Comparison of ENCODE assay signal across 9 cellular contexts in genomic region chr7:100472854-100473499, GRCh38. TPM values are rescaled to one million over a fixed set of nuclear protein-coding genes. Genes with fewer than 3 reads are reported as not detected.
DNase-seq lines count a peak whose midpoint lies in the region; ATAC-seq and TF ChIP-seq lines count a peak whose summit lies in the region.
"Had no signal": no experiment of that assay in that cellular context is flagged by ENCODE, and none has a peak within 500 bp of the region (broad histone marks: within the 10 kb centered on the region; RNA-seq: fewer than 3 reads in every experiment).

No MANE protein-coding gene starts in this region.

- peak overlapping the region; percentile 3 for H3K9ac ChIP-seq in mammary epithelial cell (ENCODE audit: insufficient read depth, low read length)

- H2AFZ ChIP-seq in ACC112 (ENCODE audit: low read length, unreplicated experiment), result no peak overlapping the region
- H2AFZ ChIP-seq in mammary epithelial cell (ENCODE audit: low read depth, low read length), result peak overlapping the region; percentile 66

- WGBS in mammary epithelial cell (ENCODE audit: low coverage, missing lambda C conversion rate), result 43% methylated on average over 6 of the region's 14 CpGs
- 75 to 86% methylated on average over 8 to 12 of the region's 14 CpGs for WGBS in mesodermal cell (ENCODE audit: insufficient coverage in 2 of 2), 2 experiments

- POLR2A ChIA-PET in HEK293 (lab: Yijun Ruan, JAX), result interaction anchor here (1.0 to 2.0 kb wide), 2 partner anchors 86 to 113 kb away, joined by 4 read pairs; partner anchors contain the start of genes FBXO24 and LRCH4

- dilution Hi-C loops in mammary epithelial cell (cut with HindIII; ENCODE audit: low sequenced_read_pairs), result no loop called here

- BruUV-seq in mammary epithelial cell (replicated peaks; lab: Mats Ljungman, UMichigan), result no TSS peak

- peak; percentile 26 for DNase-seq in mammary epithelial cell
- no peak for DNase-seq in NCI-H1930 (lab: John Stamatoyannopoulos, UW)
- no peak for DNase-seq in HuH-7.5 (ENCODE audit: low spot score)

- in situ Hi-C loops in mammary epithelial cell (cut with MboI; ENCODE audit: low sequenced_read_pairs in 2 of 2), result loop anchor here (5.0 to 25.0 kb wide), 5 partner anchors 82 to 389 kb away; partner anchors contain the start of genes FBXO24 (in 1 of the 2), LRCH4 (in 1 of the 2), SLC12A9 (in 1 of the 2) and TRIP6 (in 1 of the 2)

- H3K36me3 ChIP-seq in ACC112 (ENCODE audit: insufficient read depth, low read length) (no peaks in the 10 kb centered on the region; the same call in 1 of the 2 replicates), HEK293 (ENCODE audit: control insufficient read depth in 2 of 2, insufficient read depth in 1 of 2, low read length in 2 of 2) (peaks cover 7 to 28% of the 10 kb centered on the region in 2 experiments; a peak in 2 of 3 replicates), mammary epithelial cell (ENCODE audit: insufficient read depth, low read length) (peaks cover 8% of the 10 kb centered on the region), mesodermal cell (ENCODE audit: control insufficient read depth, insufficient read depth, low read length) (peaks cover 44% of the 10 kb centered on the region)

- CTCF ChIA-PET in HEK293 (lab: Yijun Ruan, JAX) (interaction anchor here (0.6 to 2.3 kb wide), 3 partner anchors 86 to 380 kb away, joined by 3 to 20 read pairs (median 3); partner anchors contain the start of gene SLC12A9), mammary epithelial cell (lab: Charles Lee; ENCODE audit: low non-redundant PET) (no interaction called here)

- H3K27ac ChIP-seq in ACC112 (ENCODE audit: low read depth, low read length), result peak overlapping the region; percentile 60
- H3K27ac ChIP-seq in HEK293 (ENCODE audit: extremely low read depth, low read depth, low read length), result 0 out of 2 replicates have a peak overlapping the region, but pooled peaks have one; percentile 9
- H3K27ac ChIP-seq in mammary epithelial cell (ENCODE audit: insufficient read depth, low read depth, low read length), result no peak overlapping the region
- H3K27ac ChIP-seq in mesodermal cell (ENCODE audit: low read depth, low read length, severe bottlenecking), result peak overlapping the region; percentile 33

- H3K4me1 ChIP-seq in ACC112 (ENCODE audit: control insufficient read depth, insufficient read depth, low read length, unreplicated experiment), result peaks cover 35% of the 10 kb centered on the region
- H3K4me1 ChIP-seq in HEK293 (ENCODE audit: control insufficient read depth, insufficient read depth, low read length), result peaks cover 9% of the 10 kb centered on the region
- H3K4me1 ChIP-seq in mammary epithelial cell (ENCODE audit: insufficient read depth, low read length), result peaks cover 28% of the 10 kb centered on the region
- peaks cover 28% of the 10 kb centered on the region for H3K4me1 ChIP-seq in mesodermal cell (ENCODE audit: control insufficient read depth, insufficient read depth, low read length, poor library complexity, severe bottlenecking)

- no peaks in the 10 kb centered on the region for H3K27me3 ChIP-seq in ACC112 (ENCODE audit: insufficient read depth, low read length)
- no peaks in the 10 kb centered on the region for H3K27me3 ChIP-seq in mammary epithelial cell (ENCODE audit: insufficient read depth, low read length)

- intact Hi-C loops in mammary epithelial cell (cut with micrococcal nuclease), result no loop called here

- H3K4me3 ChIP-seq in ACC112 (ENCODE audit: low read depth, low read length) (peak overlapping the region; percentile 2), HEK293 (ENCODE audit: low read depth, low read length) (no peak overlapping the region), mammary epithelial cell (replicated peaks in 1 of 3; ENCODE audit: insufficient read depth in 1 of 3, low read depth in 2 of 3, low read length in 3 of 3) (no peak overlapping the region), mesodermal cell (ENCODE audit: extremely low read depth, insufficient read depth, low read length, poor library complexity, severe bottlenecking) (no peak overlapping the region)

- no peak for TF ChIP-seq CTCF in HEK293 (tag by site-specific recombination; IDR thresholded peaks at IDR 0.05)
- TF ChIP-seq CTCF in mammary epithelial cell (conservative IDR thresholded peaks at IDR 0.05 in 1 of 2, IDR thresholded peaks at IDR 0.05 in 1 of 2; ENCODE audit: extremely low read depth in 1 of 2, insufficient read depth in 1 of 2, low read depth in 1 of 2, low read length in 2 of 2), result no peak

- H4K20me1 ChIP-seq in mammary epithelial cell (ENCODE audit: insufficient read depth, low read length), result no peaks in the 10 kb centered on the region

- H3K79me2 ChIP-seq in ACC112 (ENCODE audit: control insufficient read depth, insufficient read depth, low read length, unreplicated experiment) (peaks cover 43% of the 10 kb centered on the region), mammary epithelial cell (ENCODE audit: insufficient read depth, low read length) (peaks cover 26% of the 10 kb centered on the region)

- H3K4me2 ChIP-seq in mammary epithelial cell (ENCODE audit: insufficient read depth, low read depth, low read length), result peak overlapping the region; percentile 43

- H3K9me3 ChIP-seq in HEK293 (ENCODE audit: control insufficient read depth, insufficient read depth, low read depth, low read length) (no peaks in the 10 kb centered on the region), mammary epithelial cell (replicated peaks; ENCODE audit: insufficient read depth, low read length) (no peaks in the 10 kb centered on the region), mesodermal cell (ENCODE audit: control insufficient read depth, low read length) (no peaks in the 10 kb centered on the region)

- no peak for ATAC-seq in GM21825 (IDR thresholded peaks at IDR 0.05; ENCODE audit: unreplicated experiment)
- ATAC-seq in GM18502 (IDR thresholded peaks at IDR 0.05; ENCODE audit: poor library complexity, unreplicated experiment), result no peak

TF ChIP-seq in HEK293, 187 proteins besides CTCF, POLR2A, EP300 and RAD21 (continues in another document):
- TF ChIP-seq SP3 (tag by site-specific recombination; IDR thresholded peaks at IDR 0.05) (peak; percentile 76), ZBTB10 (tag by site-specific recombination; IDR thresholded peaks at IDR 0.05) (no peak), ZNF501 (tag by site-specific recombination; IDR thresholded peaks at IDR 0.05) (no peak), ZNF398 (tag by site-specific recombination; IDR thresholded peaks at IDR 0.05) (0 out of 2 replicates have a peak, but pooled peaks have one; percentile 10), ZNF561 (tag by site-specific recombination; IDR thresholded peaks at IDR 0.05; ENCODE audit: borderline replicate concordance) (no peak)

RNA-seq across cellular contexts. Expression of gene TSC22D4, which starts 6.0 kb away (rescaled TPM):
- 10 to 100 TPM; 12.0 to 35.2 TPM for total RNA-seq in mammary epithelial cell
- 20.6 TPM for polyA plus RNA-seq in mammary epithelial cell
- polyA minus RNA-seq in mammary epithelial cell, result 14.0 TPM
- polyA plus RNA-seq in mesodermal cell (2013, experiment 1 of 2), result 57.9 TPM
- polyA plus RNA-seq in mesodermal cell (2013, experiment 2 of 2), result 45.5 TPM

RNA-seq across cellular contexts. Expression of gene SPACDR, which starts 8.9 kb away (rescaled TPM):
- under 1 TPM in 1 of 2 donors, not detected in 1; 0.59 TPM for total RNA-seq in mammary epithelial cell
- polyA plus RNA-seq in mammary epithelial cell, result 0.33 TPM
- polyA minus RNA-seq in mammary epithelial cell, result not detected
- polyA plus RNA-seq in mesodermal cell (2013, experiment 1 of 2), result 2.0 TPM
- 2.2 TPM for polyA plus RNA-seq in mesodermal cell (2013, experiment 2 of 2)
- total RNA-seq: RPMI7951 had no signal

RNA-seq across cellular contexts. Expression of gene NYAP1, which starts 10.8 kb away (rescaled TPM):
- under 1 TPM; 0.33 to 0.80 TPM for total RNA-seq in mammary epithelial cell
- 0.09 TPM for polyA plus RNA-seq in mammary epithelial cell
- polyA minus RNA-seq in mammary epithelial cell, result not detected
- 6.7 TPM for polyA plus RNA-seq in mesodermal cell (2013, experiment 1 of 2)
- 5.7 TPM for polyA plus RNA-seq in mesodermal cell (2013, experiment 2 of 2)
- total RNA-seq: RPMI7951 had no signal

RNA-seq across cellular contexts. Expression of gene PPP1R35, which starts 36.7 kb away (rescaled TPM):
- total RNA-seq in mammary epithelial cell, result 10 to 100 TPM; 13.8 to 36.3 TPM
- polyA plus RNA-seq in mammary epithelial cell, result 20.3 TPM
- 19.4 TPM for polyA minus RNA-seq in mammary epithelial cell
- polyA plus RNA-seq in mesodermal cell (2013, experiment 1 of 2), result 42.0 TPM
- 34.5 TPM for polyA plus RNA-seq in mesodermal cell (2013, experiment 2 of 2)

RNA-seq across cellular contexts. Expression of gene MEPCE, which starts 43.3 kb away (rescaled TPM):
- total RNA-seq in mammary epithelial cell, result 10 to 100 TPM; 23.2 to 39.5 TPM
- 24.1 TPM for polyA plus RNA-seq in mammary epithelial cell
- 37.6 TPM for polyA minus RNA-seq in mammary epithelial cell
- polyA plus RNA-seq in mesodermal cell (2013, experiment 1 of 2), result 26.0 TPM
- 26.0 TPM for polyA plus RNA-seq in mesodermal cell (2013, experiment 2 of 2)
